Comparison of ENCODE assay signal across 1 cellular context in the genomic region with DNA sequence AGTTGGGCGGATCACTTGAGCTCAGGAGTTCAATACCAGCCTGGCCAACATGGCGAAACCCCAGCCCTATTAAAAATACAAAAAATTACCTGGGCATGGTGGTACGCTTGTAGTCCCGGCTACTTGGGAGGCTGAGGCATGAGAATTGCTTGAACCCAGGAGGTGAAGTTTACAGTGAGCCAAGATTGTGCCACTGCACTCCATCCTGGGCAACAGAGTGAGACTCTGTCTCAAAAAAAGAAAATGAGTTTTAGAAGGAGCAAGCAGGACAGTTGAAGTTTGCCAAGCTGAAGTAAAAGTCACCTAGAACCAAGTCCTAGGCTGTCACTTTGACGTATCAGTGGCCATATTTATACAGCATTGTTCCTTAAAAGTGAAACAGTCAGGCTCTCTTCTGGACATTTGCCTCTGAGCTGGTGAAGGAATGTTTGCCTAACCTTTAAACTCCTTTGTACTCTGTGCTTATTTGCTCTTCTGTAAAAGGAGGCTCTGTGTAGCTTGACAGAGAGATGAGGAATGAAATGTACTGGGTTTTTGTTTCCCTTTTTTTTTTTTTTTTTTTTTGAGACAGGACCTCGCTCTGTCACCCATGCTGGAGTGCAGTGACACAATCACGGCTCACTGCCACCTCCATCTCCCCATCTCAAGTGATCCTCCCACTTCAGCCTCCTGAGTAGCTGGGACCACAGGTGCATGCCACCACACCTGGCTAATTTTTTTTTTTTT.
TF ChIP-seq lines count a peak whose summit lies in the region.

No MANE protein-coding gene starts in this region.

TF ChIP-seq in SK-N-SH, 30 proteins besides CTCF, POLR2A, EP300 and RAD21 (continued from another document):
- TF ChIP-seq, protein P1, sequence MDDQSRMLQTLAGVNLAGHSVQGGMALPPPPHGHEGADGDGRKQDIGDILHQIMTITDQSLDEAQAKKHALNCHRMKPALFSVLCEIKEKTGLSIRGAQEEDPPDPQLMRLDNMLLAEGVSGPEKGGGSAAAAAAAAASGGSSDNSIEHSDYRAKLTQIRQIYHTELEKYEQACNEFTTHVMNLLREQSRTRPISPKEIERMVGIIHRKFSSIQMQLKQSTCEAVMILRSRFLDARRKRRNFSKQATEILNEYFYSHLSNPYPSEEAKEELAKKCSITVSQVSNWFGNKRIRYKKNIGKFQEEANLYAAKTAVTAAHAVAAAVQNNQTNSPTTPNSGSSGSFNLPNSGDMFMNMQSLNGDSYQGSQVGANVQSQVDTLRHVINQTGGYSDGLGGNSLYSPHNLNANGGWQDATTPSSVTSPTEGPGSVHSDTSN (IDR thresholded peaks at IDR 0.05): no peak
- no peak for TF ChIP-seq TAF1 (IDR thresholded peaks at IDR 0.05; ENCODE audit: borderline replicate concordance, low read depth, low read length)
- TF ChIP-seq MEF2A (IDR thresholded peaks at IDR 0.05; ENCODE audit: borderline replicate concordance, low read depth): no peak
- TF ChIP-seq SMC3 (IDR thresholded peaks at IDR 0.05; ENCODE audit: low read depth, low read length): no peak
- TF ChIP-seq POLR2AphosphoS5 (IDR thresholded peaks at IDR 0.05; ENCODE audit: low read depth, low read length): no peak
- no peak for TF ChIP-seq TEAD4 (IDR thresholded peaks at IDR 0.05; ENCODE audit: borderline replicate concordance, insufficient read depth)
- no peak for TF ChIP-seq JUND (IDR thresholded peaks at IDR 0.05)
- no peak for TF ChIP-seq RCOR1 (IDR thresholded peaks at IDR 0.05; ENCODE audit: low read length)
- TF ChIP-seq TCF12 (IDR thresholded peaks at IDR 0.05): no peak
- TF ChIP-seq NFIC (IDR thresholded peaks at IDR 0.05; ENCODE audit: borderline replicate concordance): no peak
- TF ChIP-seq EZH2phosphoT487 (IDR thresholded peaks at IDR 0.05; ENCODE audit: borderline replicate concordance, low read depth): no peak
- no peak for TF ChIP-seq FOSL2 (IDR thresholded peaks at IDR 0.05; ENCODE audit: borderline replicate concordance, low read depth)
- TF ChIP-seq, protein P2, sequence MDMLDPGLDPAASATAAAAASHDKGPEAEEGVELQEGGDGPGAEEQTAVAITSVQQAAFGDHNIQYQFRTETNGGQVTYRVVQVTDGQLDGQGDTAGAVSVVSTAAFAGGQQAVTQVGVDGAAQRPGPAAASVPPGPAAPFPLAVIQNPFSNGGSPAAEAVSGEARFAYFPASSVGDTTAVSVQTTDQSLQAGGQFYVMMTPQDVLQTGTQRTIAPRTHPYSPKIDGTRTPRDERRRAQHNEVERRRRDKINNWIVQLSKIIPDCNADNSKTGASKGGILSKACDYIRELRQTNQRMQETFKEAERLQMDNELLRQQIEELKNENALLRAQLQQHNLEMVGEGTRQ (IDR thresholded peaks at IDR 0.05; ENCODE audit: borderline replicate concordance, low read depth, low read length): no peak
- TF ChIP-seq NRF1 (IDR thresholded peaks at IDR 0.05; ENCODE audit: low read depth, low read length): no peak
- TF ChIP-seq RXRA (IDR thresholded peaks at IDR 0.05; ENCODE audit: borderline replicate concordance, low read depth): no peak
- TF ChIP-seq, protein P3, sequence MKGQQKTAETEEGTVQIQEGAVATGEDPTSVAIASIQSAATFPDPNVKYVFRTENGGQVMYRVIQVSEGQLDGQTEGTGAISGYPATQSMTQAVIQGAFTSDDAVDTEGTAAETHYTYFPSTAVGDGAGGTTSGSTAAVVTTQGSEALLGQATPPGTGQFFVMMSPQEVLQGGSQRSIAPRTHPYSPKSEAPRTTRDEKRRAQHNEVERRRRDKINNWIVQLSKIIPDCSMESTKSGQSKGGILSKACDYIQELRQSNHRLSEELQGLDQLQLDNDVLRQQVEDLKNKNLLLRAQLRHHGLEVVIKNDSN (IDR thresholded peaks at IDR 0.05; ENCODE audit: borderline replicate concordance, low read depth): no peak
- TF ChIP-seq GATA2 (CRISPR knock-in tag; IDR thresholded peaks at IDR 0.05): no peak
